ENCODE assay signal across 21 cellular contexts in the genomic region with DNA sequence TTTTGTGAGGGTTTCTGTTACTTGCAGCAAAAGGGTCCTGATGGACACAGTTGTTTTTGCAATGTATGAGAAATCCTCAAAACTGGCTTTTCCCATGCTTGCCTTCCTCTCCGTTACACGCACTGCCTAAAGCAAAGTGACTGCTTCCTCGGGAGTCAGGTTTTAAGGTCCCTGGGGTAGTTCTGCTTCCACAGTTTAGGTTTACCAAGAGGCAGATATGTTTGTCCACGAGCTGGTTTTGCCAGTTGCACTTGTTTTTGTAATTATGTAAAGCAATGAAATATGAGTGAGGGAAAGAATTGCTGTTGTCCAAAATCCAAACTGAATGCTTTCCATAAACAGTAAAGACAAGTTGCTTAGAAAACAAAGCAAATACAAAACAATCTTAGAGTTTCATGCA.
DNase-seq lines count a peak whose midpoint lies in the region; ATAC-seq and TF ChIP-seq lines count a peak whose summit lies in the region.
"Had no signal": no experiment of that assay in that cellular context is flagged by ENCODE, and none has a peak within 500 bp of the region (broad histone marks: within the 10 kb centered on the region; RNA-seq: fewer than 3 reads in every experiment).

No MANE protein-coding gene starts in this region.

- H3K27me3 Mint-ChIP-seq in Calu3 (ENCODE audit: unreplicated experiment): no peaks in the 10 kb centered on the region
- H3K27me3 Mint-ChIP-seq: CD8-positive, alpha-beta memory T cell had no signal

- CTCF ChIA-PET in Calu3 (lab: Charles Lee): no interaction called here
- CTCF ChIA-PET in PC-9 (lab: Charles Lee): no interaction called here

- peak overlapping the region; percentile 72 for H3K27ac ChIP-seq in PC-9
- H3K27ac ChIP-seq: BLaER1 treated with 17β-estradiol and CSF1 and Interleukin-3, amounts not matched to agents 10 nM and 100 nM; KMS-11 had no signal

- no peaks in the 10 kb centered on the region for H3K9me2 ChIP-seq in PC-9 (ENCODE audit: insufficient read depth)

- H3K4me1 ChIP-seq in PC-9 (replicated peaks; ENCODE audit: insufficient read depth): peaks cover 24% of the 10 kb centered on the region

- BruUV-seq in Calu3 (replicated peaks; lab: Mats Ljungman, UMichigan) (no TSS peak), PC-9 (replicated peaks; lab: Mats Ljungman, UMichigan) (no TSS peak)

- no peaks in the 10 kb centered on the region; the same call in 1 of the 2 replicates for H3K9me3 ChIP-seq in PC-9 (ENCODE audit: insufficient read depth, low read depth)

- POLR2A ChIA-PET in PC-9 (lab: Charles Lee; ENCODE audit: unreplicated experiment): no interaction called here

- peaks cover 21% of the 10 kb centered on the region for H3F3A ChIP-seq in PC-9 (ENCODE audit: insufficient read depth, low read depth)

- peaks cover 9% of the 10 kb centered on the region for H3K4me1 Mint-ChIP-seq in Calu3 (ENCODE audit: low read depth, unreplicated experiment)

- DNase-seq in Calu3 (peak; percentile 13), HT-29 (ENCODE audit: low spot score) (peak; percentile 48), PC-9 (peak; percentile 58 to 91), left kidney (ENCODE audit: low read depth, low spot score) (peak; percentile 27), medulla oblongata (ENCODE audit: extremely low spot score) (no peak)
- no peak for DNase-seq in stimulated activated CD4-positive, alpha-beta T cell treated with anti-CD3 and anti-CD28 coated beads, Interleukin-1b, Interleukin-23, amount 100 ng/mL, for 48 hours
- DNase-seq: ACHN; CD8-positive, alpha-beta memory T cell; EL; H7; HFFc6; IMR-90; NCI-H1105; NCI-H146; NCI-H2081; NCI-H446; NCI-H774; NK-92 treated with Interleukin-12 subunit alpha and Interleukin-12 subunit beta, amount 100 ng/mL, for 24 hours had no signal

- no peaks in the 10 kb centered on the region; the same call in 1 of the 2 replicates for H3K36me3 ChIP-seq in PC-9 (ENCODE audit: low read depth)
- H3K36me3 ChIP-seq: BLaER1 treated with 17β-estradiol and CSF1 and Interleukin-3, amounts not matched to agents 10 nM and 100 nM had no signal

- no peak for ATAC-seq in GM19035 (IDR thresholded peaks at IDR 0.05; ENCODE audit: unreplicated experiment)

- 0 out of 2 replicates have a peak overlapping the region, but pooled peaks have one; percentile 40 for H2AFZ ChIP-seq in PC-9

- peak overlapping the region; percentile 70 for H3K4me2 ChIP-seq in PC-9
- H3K4me2 ChIP-seq: BLaER1 treated with 17β-estradiol and CSF1 and Interleukin-3, amounts not matched to agents 10 nM and 100 nM; KMS-11 had no signal

- H3K36me3 Mint-ChIP-seq in Calu3 (ENCODE audit: insufficient read depth, unreplicated experiment): no peaks in the 10 kb centered on the region

- H3K4me3 ChIP-seq in PC-9: no peak overlapping the region; the same call in 1 of the 2 replicates
- H3K4me3 ChIP-seq: BLaER1 treated with 17β-estradiol and CSF1 and Interleukin-3, amounts not matched to agents 10 nM and 100 nM had no signal

- H4K20me1 ChIP-seq in PC-9 (ENCODE audit: insufficient read depth): no peaks in the 10 kb centered on the region
- H4K20me1 ChIP-seq: BLaER1 treated with 17β-estradiol and CSF1 and Interleukin-3, amounts not matched to agents 10 nM and 100 nM had no signal

- intact Hi-C loops in Calu3 (cut with micrococcal nuclease; ENCODE audit: unreplicated experiment): no loop called here
- intact Hi-C loops in PC-9 (cut with micrococcal nuclease; ENCODE audit: unreplicated experiment): no loop called here

- no peaks in the 10 kb centered on the region for H3K9me3 Mint-ChIP-seq in Calu3 (ENCODE audit: low read depth, unreplicated experiment)
- H3K9me3 Mint-ChIP-seq: HFFc6 had no signal

- no peak overlapping the region for H3K4me3 Mint-ChIP-seq in Calu3 (ENCODE audit: low read depth, unreplicated experiment)
- H3K4me3 Mint-ChIP-seq: CD8-positive, alpha-beta memory T cell; HFFc6 had no signal

- no peaks in the 10 kb centered on the region for H3K79me2 ChIP-seq in PC-9 (ENCODE audit: low read depth)

- TF ChIP-seq CTCF in Calu3 (IDR thresholded peaks at IDR 0.05; ENCODE audit: unreplicated experiment) (no peak), PC-9 (conservative IDR thresholded peaks at IDR 0.05) (no peak)

- H3K27me3 ChIP-seq in PC-9 (ENCODE audit: insufficient read depth, low read depth): no peaks in the 10 kb centered on the region
- H3K27me3 ChIP-seq: BLaER1 treated with 17β-estradiol and CSF1 and Interleukin-3, amounts not matched to agents 10 nM and 100 nM had no signal

- H3K27ac Mint-ChIP-seq in Calu3 (ENCODE audit: unreplicated experiment): no peak overlapping the region
- H3K27ac Mint-ChIP-seq: HFFc6 had no signal

Comparison
In these comparisons a context has a peak if more than half of its experiments do, and no peak if none do; other contexts are left out.
1. DNase-seq: peak in Calu3 (single experiment), HT-29 (single experiment), PC-9 (2 of 2) and left kidney (single experiment); none in stimulated activated CD4-positive, alpha-beta T cell treated with anti-CD3 and anti-CD28 coated beads, Interleukin-1b, Interleukin-23, amount 100 ng/mL, for 48 hours (single experiment) and medulla oblongata (single experiment).